ENCODE assay signal across 8 cellular contexts in genomic region chrX:130110379-130111219, GRCh38. TPM values are rescaled to one million over a fixed set of nuclear protein-coding genes. Genes with fewer than 3 reads are reported as not detected.
DNase-seq lines count a peak whose midpoint lies in the region; ATAC-seq, FAIRE-seq and TF ChIP-seq lines count a peak whose summit lies in the region.

Gene ELF4, minus strand, starts transcription at chrX:130110497. Its CDS starts 29,167 bp downstream, at chrX:130081330.

- ATAC-seq in GM12878, result peak; percentile 39
- ATAC-seq in GM21786 (IDR thresholded peaks at IDR 0.05; ENCODE audit: unreplicated experiment), result no peak

- BruUV-seq in GM12878 (replicated peaks; lab: Mats Ljungman, UMichigan), result no TSS peak

- TF ChIP-seq RAD21 in GM12878 (IDR thresholded peaks at IDR 0.05; ENCODE audit: insufficient read depth, low read depth, low read length), result no peak

- H4K20me1 ChIP-seq in BLaER1 treated with 17β-estradiol and CSF1 and Interleukin-3, amounts not matched to agents 10 nM and 100 nM, result peaks cover 29 to 57% (median 39%) of the 10 kb centered on the region in 11 experiments
- no peaks in the 10 kb centered on the region for H4K20me1 ChIP-seq in GM12878 (ENCODE audit: control insufficient read depth, insufficient read depth)

- peak within 1 kb of the TSS; percentile 89 to 94 (median 91) for H3K9ac ChIP-seq in BLaER1 treated with 17β-estradiol and CSF1 and Interleukin-3, amounts not matched to agents 10 nM and 100 nM
- H3K9ac ChIP-seq in GM12878 (ENCODE audit: control insufficient read depth, insufficient read depth, low read length), result peak within 1 kb of the TSS; percentile 83

- H3K4me3 Mint-ChIP-seq in immature natural killer cell, result peak within 1 kb of the TSS; percentile 88 to 92 (median 91)

- peak within 1 kb of the TSS; percentile 82 to 95 (median 91) for H3K27ac ChIP-seq in BLaER1 treated with 17β-estradiol and CSF1 and Interleukin-3, amounts not matched to agents 10 nM and 100 nM
- H3K27ac ChIP-seq in GM12878 (ENCODE audit: control insufficient read depth, insufficient read depth), result peak within 1 kb of the TSS; percentile 78

- CTCF ChIA-PET in GM12878 (lab: Yijun Ruan, JAX), result interaction anchor here (0.8 kb wide), 1 partner anchor 27 kb away, joined by 3 read pairs; no protein-coding TSS in a partner anchor

- TF ChIP-seq EP300 in GM12878 (IDR thresholded peaks at IDR 0.05; ENCODE audit: borderline replicate concordance in 1 of 2, control insufficient read depth in 1 of 2, low read depth in 2 of 2, low read length in 2 of 2), result no peak

- WGBS in GM12878 (ENCODE audit: insufficient coverage, insufficient replicate concordance, low lambda C conversion rate, missing lambda C conversion rate), result 58% methylated on average over 26 of the region's 123 CpGs

- intact Hi-C loops in T-helper 1 cell treated with Interleukin-12 subunit alpha and Interleukin-12 subunit beta and Interleukin-4 antibody, amounts not matched to agents 30 ng/mL and 1 ng/mL, for 36 hours (cut with micrococcal nuclease), result no loop called here
- intact Hi-C loops in GM12878 (cut with micrococcal nuclease; ENCODE audit: unreplicated experiment), result no loop called here

- no peaks in the 10 kb centered on the region for H3K9me3 Mint-ChIP-seq in immature natural killer cell

- peaks cover 0 to 6% (median 1%) of the 10 kb centered on the region in 3 donors for H3K27me3 Mint-ChIP-seq in immature natural killer cell (ENCODE audit: low read depth in 3 of 3)

- peak within 1 kb of the TSS; percentile 68 to 86 (median 76) for H3K4me3 ChIP-seq in BLaER1 treated with 17β-estradiol and CSF1 and Interleukin-3, amounts not matched to agents 10 nM and 100 nM
- H3K4me3 ChIP-seq in Jurkat, Clone E6-1 (ENCODE audit: low read length), result peak within 1 kb of the TSS; percentile 41
- peak within 1 kb of the TSS; percentile 66 for H3K4me3 ChIP-seq in GM12878

- RAD21 ChIA-PET in GM12878 (lab: Charles Lee; ENCODE audit: unreplicated experiment), result interaction anchor here (1.1 to 2.5 kb wide), 4 partner anchors 26 to 30 kb away, joined by 4 to 16 read pairs (median 8); no protein-coding TSS in a partner anchor

- in situ Hi-C loops in GM12878 (cut with MboI), result no loop called here

- SMC1A ChIA-PET in GM12878 (lab: Charles Lee; ENCODE audit: uncharacterized antibody, unreplicated experiment), result interaction anchor here (0.9 to 4.8 kb wide), 3 partner anchors 9 to 29 kb away, joined by 3 to 36 read pairs (median 25); no protein-coding TSS in a partner anchor

- H3K4me2 ChIP-seq in BLaER1 treated with 17β-estradiol and CSF1 and Interleukin-3, amounts not matched to agents 10 nM and 100 nM, result peak within 1 kb of the TSS; percentile 71 to 85 (median 81)
- H3K4me2 ChIP-seq in GM12878 (ENCODE audit: control insufficient read depth, insufficient read depth), result peak within 1 kb of the TSS; percentile 56

- peak; percentile 29 for TF ChIP-seq POLR2A in GM19193 (IDR thresholded peaks at IDR 0.05; ENCODE audit: extremely low read depth, insufficient read depth, insufficient read length)
- TF ChIP-seq POLR2A in GM12878 (IDR thresholded peaks at IDR 0.05; ENCODE audit: low read depth, low read length), result peak; percentile 51; the same call in 1 of the 2 replicates

- H3K27me3 ChIP-seq in BLaER1 treated with 17β-estradiol and CSF1 and Interleukin-3, amounts not matched to agents 10 nM and 100 nM, result peaks cover 27 to 48% (median 43%) of the 10 kb centered on the region in 11 experiments
- no peaks in the 10 kb centered on the region; a peak in 1 of 4 replicates for H3K27me3 ChIP-seq in GM12878 (replicated peaks in 1 of 2; ENCODE audit: control insufficient read depth in 2 of 2, insufficient read depth in 2 of 2, low read length in 1 of 2)

- POLR2A ChIA-PET in GM12878 (lab: Charles Lee), result interaction anchor here (0.6 to 5.0 kb wide), 3 partner anchors 24 to 60 kb away, joined by 3 to 27 read pairs (median 8); no protein-coding TSS in a partner anchor

- TF ChIP-seq CTCF in GM12878 (IDR thresholded peaks at IDR 0.05 in 2 of 3, conservative IDR thresholded peaks at IDR 0.05 in 1 of 3; ENCODE audit: control insufficient read depth in 2 of 3, extremely low read depth in 1 of 3, insufficient read depth in 1 of 3, low read depth in 3 of 3, low read length in 3 of 3), result no peak

- H3K36me3 ChIP-seq in BLaER1 treated with 17β-estradiol and CSF1 and Interleukin-3, amounts not matched to agents 10 nM and 100 nM, result peaks cover 0 to 10% (median 0%) of the 10 kb centered on the region in 11 experiments; a peak in 2 of 22 replicates
- no peaks in the 10 kb centered on the region for H3K36me3 ChIP-seq in GM12878 (ENCODE audit: control insufficient read depth in 2 of 2, insufficient read depth in 2 of 2, low read length in 1 of 2)

- FAIRE-seq in GM12878 (lab: Jason Lieb, UNC), result no peak

- H3K4me1 ChIP-seq in BLaER1 treated with 17β-estradiol and CSF1 and Interleukin-3, amounts not matched to agents 10 nM and 100 nM, result peaks cover 39 to 60% (median 48%) of the 10 kb centered on the region in 10 experiments
- peaks cover 15% of the 10 kb centered on the region for H3K4me1 ChIP-seq in GM12878 (ENCODE audit: control insufficient read depth, insufficient read depth, low read length)

- peaks cover 0 to 24% (median 7%) of the 10 kb centered on the region in 11 experiments; a peak in 8 of 22 replicates for H3K9me3 ChIP-seq in BLaER1 treated with 17β-estradiol and CSF1 and Interleukin-3, amounts not matched to agents 10 nM and 100 nM (replicated peaks in 1 of 11)
- no peaks in the 10 kb centered on the region for H3K9me3 ChIP-seq in GM12878 (replicated peaks; ENCODE audit: control insufficient read depth, insufficient read depth, low read length)

- peaks cover 42% of the 10 kb centered on the region for H3K79me2 ChIP-seq in GM12878 (ENCODE audit: control insufficient read depth, insufficient read depth, low read length)

- no peak for DNase-seq in Jurkat, Clone E6-1 (ENCODE audit: low read depth, low spot score)
- DNase-seq in GM12878 (ENCODE audit: low read depth, low spot score) (no peak), immature natural killer cell (peak; percentile 56 to 61 (median 57))
- peak; percentile 54 to 65 for DNase-seq in stimulated activated CD4-positive, alpha-beta T cell treated with anti-CD3 and anti-CD28 coated beads, Interleukin-2, amount 100 ng/mL, for 24 hours

- H3K4me1 Mint-ChIP-seq in immature natural killer cell, result peaks cover 35 to 36% of the 10 kb centered on the region in 2 donors

- H3K27ac Mint-ChIP-seq in immature natural killer cell, result peak within 1 kb of the TSS; percentile 85 to 93 (median 92)

- H3K36me3 Mint-ChIP-seq in immature natural killer cell, result no peaks in the 10 kb centered on the region

- H2AFZ ChIP-seq in GM12878 (ENCODE audit: control insufficient read depth, low read depth, low read length), result peak within 1 kb of the TSS; percentile 34; the same call in 1 of the 2 replicates

TF ChIP-seq in GM12878, 131 proteins besides CTCF, POLR2A, EP300 and RAD21:
- TF ChIP-seq TAF1 (IDR thresholded peaks at IDR 0.05; ENCODE audit: borderline replicate concordance, low read depth, low read length) (peak; percentile 40; the same call in 1 of the 2 replicates), EED (IDR thresholded peaks at IDR 0.05; ENCODE audit: low read depth) (no peak), SPI1 (IDR thresholded peaks at IDR 0.05; ENCODE audit: borderline replicate concordance, insufficient read depth, low read depth, low read length) (peak; percentile 70), SMAD5 (IDR thresholded peaks at IDR 0.05; ENCODE audit: low read depth) (no peak), RBBP5 (conservative IDR thresholded peaks at IDR 0.05) (no peak)

RNA-seq across cellular contexts. Expression of gene ELF4, which starts in this region (rescaled TPM):
- 12.4 TPM for polyA plus RNA-seq in Jurkat, Clone E6-1 (2012; ENCODE audit: insufficient read depth, insufficient read length)
- total RNA-seq in T-helper 1 cell treated with Interleukin-12 subunit alpha and Interleukin-12 subunit beta and Interleukin-4 antibody, amounts not matched to agents 30 ng/mL and 1 ng/mL, for 36 hours, result 38.8 and 39.3 TPM in 2 replicates
- 14.4 and 16.4 TPM in 2 replicates for total RNA-seq in GM12878 (2013; cell fraction: nucleolus; rRNA removed)
- total RNA-seq in GM12878 (2014; rRNA removed), result 22.9 and 25.8 TPM in 2 replicates
- 12.3 and 13.8 TPM in 2 replicates for total RNA-seq in GM12878 (2014; rRNA removed; fragmentation: Illumina TruSeq; extraction: Trizol)
- 34.4 and 35.1 TPM in 2 replicates for total RNA-seq in GM12878 (2021)
- 17.4 TPM for polyA plus RNA-seq in GM12878 (2011; ENCODE audit: low read depth)
- 15.7 and 33.0 TPM in 2 replicates for polyA plus RNA-seq in GM12878 (2011; rRNA removed)
- 35.0 and 43.1 TPM in 2 replicates for polyA plus RNA-seq in GM12878 (2011; cell fraction: cytosol; rRNA removed)
- 28.0 and 31.1 TPM in 2 replicates for polyA plus RNA-seq in GM12878 (2011; cell fraction: nucleus; rRNA removed)
- polyA plus RNA-seq in GM12878 (2012), result 24.3 and 24.6 TPM in 2 replicates
- 32.3 and 36.7 TPM in 2 replicates for polyA plus RNA-seq in GM12878 (2014; fragmentation: Illumina TruSeq; extraction: Trizol)
- 1 to 10 TPM; 4.0 to 5.2 TPM for polyA plus RNA-seq in GM12878 (2014; fragmentation: Nextera tagmentation; extraction: Ambion mirVana)
- 24.7 and 27.3 TPM in 2 replicates for polyA plus RNA-seq in GM12878 (2014; rRNA removed)
- 10 to 100 TPM; 19.3 to 20.4 TPM for polyA plus RNA-seq in GM12878 (2016; fragmentation: Nextera tagmentation; extraction: Ambion mirVana)
- polyA minus RNA-seq in GM12878 (2011; rRNA and poly(A)+ RNA removed), result 39.8 and 47.5 TPM in 2 replicates
- 21.8 and 27.7 TPM in 2 replicates for polyA minus RNA-seq in GM12878 (2011; cell fraction: cytosol; rRNA and poly(A)+ RNA removed)
- polyA minus RNA-seq in GM12878 (2011; cell fraction: nucleus; rRNA and poly(A)+ RNA removed), result 7.3 and 10.4 TPM in 2 replicates
- polyA plus RNA-seq in immature natural killer cell, result 10 to 100 TPM; 12.3 to 44.9 (median 14.7) TPM

Comparison
In these comparisons a context has a peak if more than half of its experiments do, and no peak if none do; other contexts are left out.
1. DNase-seq: peak in immature natural killer cell (3 of 3) and stimulated activated CD4-positive, alpha-beta T cell treated with anti-CD3 and anti-CD28 coated beads, Interleukin-2, amount 100 ng/mL, for 24 hours (2 of 2); none in Jurkat, Clone E6-1 (single experiment) and GM12878 (single experiment).
2. Peak in every context shown above with its lines, with median percentiles within 50 percentile points of each other: H3K4me3 ChIP-seq.